ENCODE assay signal across 1 cellular context in genomic region chr22:39956932-39957664, GRCh38.
TF ChIP-seq lines count a peak whose summit lies in the region.

No MANE protein-coding gene starts in this region.

TF ChIP-seq in GM23338, 12 proteins besides CTCF, POLR2A, EP300 and RAD21 (continued from another document):
- TF ChIP-seq ZNF462 (CRISPR knock-in tag; IDR thresholded peaks at IDR 0.05) (no peak), EZH2phosphoT487 (IDR thresholded peaks at IDR 0.05; ENCODE audit: unreplicated experiment) (no peak), STAT1 (IDR thresholded peaks at IDR 0.05; ENCODE audit: unreplicated experiment) (no peak), EZH2 (IDR thresholded peaks at IDR 0.05; ENCODE audit: low read depth, unreplicated experiment) (no peak), ZNF331 (CRISPR knock-in tag; IDR thresholded peaks at IDR 0.05; ENCODE audit: low read depth) (no peak), POLR2AphosphoS5 (IDR thresholded peaks at IDR 0.05; ENCODE audit: low read depth) (no peak), CREB1 (CRISPR knock-in tag; IDR thresholded peaks at IDR 0.05; ENCODE audit: low read depth) (no peak), JUNB (IDR thresholded peaks at IDR 0.05; ENCODE audit: unreplicated experiment) (no peak), ETS1 (IDR thresholded peaks at IDR 0.05) (no peak), ZNF114 (CRISPR knock-in tag; IDR thresholded peaks at IDR 0.05) (no peak)
TF ChIP-seq in GM23338: peak in this region for 0.
